ENCODE assay signal across 41 cellular contexts in genomic region chr19:12675377-12675776, GRCh38. TPM values are rescaled to one million over a fixed set of nuclear protein-coding genes. Genes with fewer than 3 reads are reported as not detected.
"Had no signal": no experiment of that assay in that cellular context is flagged by ENCODE, and none has a peak within 500 bp of the region (broad histone marks: within the 10 kb centered on the region; RNA-seq: fewer than 3 reads in every experiment).

No MANE protein-coding gene starts in this region.

- H3K4me3 ChIP-seq: gastroesophageal sphincter, hepatocyte, mucosa of descending colon, ovary, skin epidermis, stomach, thyroid gland, upper lobe of left lung, vagina had no signal

- H3K9me3 ChIP-seq: gastroesophageal sphincter, mucosa of descending colon, neutrophil, ovary, stomach, thyroid gland, upper lobe of left lung, vagina had no signal

- H3K27me3 ChIP-seq: brain microvascular endothelial cell, gastroesophageal sphincter, hepatocyte, neutrophil, ovary, stomach, thyroid gland, upper lobe of left lung, vagina had no signal

- H3K9me3 Mint-ChIP-seq: activated naive CD4-positive, alpha-beta T cell treated with anti-CD3 and anti-CD28 coated beads, Interleukin-2, amount 10 ng/mL, durations not matched to agents 7 days and 5 days; effector memory CD8-positive, alpha-beta T cell; natural killer cell treated with Interleukin-12 subunit alpha and Interleukin-12 subunit beta and Interleukin-15 and Interleukin-18, amount 100 ng/mL, for 72 hours had no signal

- H3K4me2 ChIP-seq: hepatocyte had no signal

- FAIRE-seq: astrocyte, keratinocyte, TTC549 had no signal

- H3K4me3 Mint-ChIP-seq: activated CD8-positive, alpha-beta memory T cell treated with anti-CD3 and anti-CD28 coated beads, Interleukin-2, amount 10 ng/mL, durations not matched to agents 7 days and 5 days; activated CD8-positive, alpha-beta T cell treated with anti-CD3 and anti-CD28 coated beads, Interleukin-2, amount 10 ng/mL, durations not matched to agents 7 days and 5 days; activated naive CD4-positive, alpha-beta T cell treated with anti-CD3 and anti-CD28 coated beads, Interleukin-2, amount 10 ng/mL, durations not matched to agents 7 days and 5 days; effector memory CD8-positive, alpha-beta T cell; natural killer cell treated with Interleukin-12 subunit alpha and Interleukin-12 subunit beta and Interleukin-15 and Interleukin-18, amount 100 ng/mL, for 72 hours had no signal

- H2AFZ ChIP-seq: hepatocyte had no signal

- H3K27ac Mint-ChIP-seq: activated CD8-positive, alpha-beta memory T cell treated with anti-CD3 and anti-CD28 coated beads, Interleukin-2, amount 10 ng/mL, durations not matched to agents 7 days and 5 days; activated CD8-positive, alpha-beta T cell treated with anti-CD3 and anti-CD28 coated beads, Interleukin-2, amount 10 ng/mL, durations not matched to agents 7 days and 5 days; activated naive CD4-positive, alpha-beta T cell treated with anti-CD3 and anti-CD28 coated beads, Interleukin-2, amount 10 ng/mL, durations not matched to agents 7 days and 5 days had no signal

- ATAC-seq: activated CD4-positive, CD25-positive, alpha-beta regulatory T cell treated with anti-CD3 and anti-CD28 coated beads, Interleukin-2, amount 50 U/mL, for 24 hours; activated CD8-positive, alpha-beta memory T cell treated with anti-CD3 and anti-CD28 coated beads, Interleukin-2, amount 10 ng/mL, durations not matched to agents 7 days and 5 days; activated CD8-positive, alpha-beta T cell treated with anti-CD3 and anti-CD28 coated beads, Interleukin-2, amount 10 ng/mL, durations not matched to agents 7 days and 5 days; effector memory CD8-positive, alpha-beta T cell; gastroesophageal sphincter; mucosa of descending colon; sciatic nerve had no signal

- H3K27me3 Mint-ChIP-seq: activated CD8-positive, alpha-beta memory T cell treated with anti-CD3 and anti-CD28 coated beads, Interleukin-2, amount 10 ng/mL, durations not matched to agents 7 days and 5 days; activated naive CD4-positive, alpha-beta T cell treated with anti-CD3 and anti-CD28 coated beads, Interleukin-2, amount 10 ng/mL, durations not matched to agents 7 days and 5 days; effector memory CD8-positive, alpha-beta T cell; natural killer cell treated with Interleukin-12 subunit alpha and Interleukin-12 subunit beta and Interleukin-15 and Interleukin-18, amount 100 ng/mL, for 72 hours; progenitor cell of endocrine pancreas had no signal

- DNase-seq: activated CD4-positive, alpha-beta T cell treated with anti-CD3 and anti-CD28 coated beads for 48 hours; activated CD8-positive, alpha-beta memory T cell treated with anti-CD3 and anti-CD28 coated beads, Interleukin-2, amount 10 ng/mL, durations not matched to agents 7 days and 5 days; activated CD8-positive, alpha-beta T cell treated with anti-CD3 and anti-CD28 coated beads, Interleukin-2, amount 10 ng/mL, durations not matched to agents 7 days and 5 days; activated effector memory CD4-positive, alpha-beta T cell treated with anti-CD3 and anti-CD28 coated beads, Interleukin-2, amount 50 U/mL, for 16 hours; activated naive CD4-positive, alpha-beta T cell treated with anti-CD3 and anti-CD28 coated beads, Interleukin-2, amount 10 ng/mL, durations not matched to agents 7 days and 5 days; amniotic stem cell; brain microvascular endothelial cell; cortex of kidney; effector memory CD8-positive, alpha-beta T cell; left cardiac atrium; left ventricle myocardium superior; mucosa of descending colon; stimulated activated CD4-positive, alpha-beta T cell treated with anti-CD3 and anti-CD28 coated beads, Interleukin-12 subunit alpha, Interleukin-12 subunit beta, amount 100 ng/mL, for 4 hours; stimulated activated CD4-positive, alpha-beta T cell treated with anti-CD3 and anti-CD28 coated beads, Interleukin-4, amount 100 ng/mL, for 1 hour; stomach; T-helper 1 cell; thyroid gland; upper lobe of left lung; WERI-Rb-1 had no signal

- H3K36me3 ChIP-seq: ovary had no signal

- H3K27ac ChIP-seq: brain microvascular endothelial cell, hepatocyte, ovary, skin epidermis, stomach, thyroid gland, upper lobe of left lung, vagina, WERI-Rb-1 had no signal

RNA-seq across cellular contexts. Expression of gene GNG14, which starts 12.4 kb away (rescaled TPM):
- total RNA-seq: activated CD8-positive, alpha-beta memory T cell treated with anti-CD3 and anti-CD28 coated beads, Interleukin-2, amount 10 ng/mL, durations not matched to agents 7 days and 5 days; activated CD8-positive, alpha-beta T cell treated with anti-CD3 and anti-CD28 coated beads, Interleukin-2, amount 10 ng/mL, durations not matched to agents 7 days and 5 days; astrocyte; cardiac septum; chondrocyte; fibroblast of lung; fibroblast of villous mesenchyme; gastroesophageal sphincter; hepatocyte; left cardiac atrium; left ventricle myocardium superior; lung microvascular endothelial cell; mesenteric fat pad; mucosa of descending colon; myocyte; natural killer cell treated with Interleukin-12 subunit alpha and Interleukin-12 subunit beta and Interleukin-15 and Interleukin-18, amount 100 ng/mL, for 72 hours; ovary; progenitor cell of endocrine pancreas; renal cortical epithelial cell; sciatic nerve; stomach; thyroid gland; upper lobe of left lung; vagina had no signal
- polyA plus RNA-seq: esophagus, fibroblast of lung, hepatocyte, keratinocyte, ovary, stomach had no signal
